In the genomic region with DNA sequence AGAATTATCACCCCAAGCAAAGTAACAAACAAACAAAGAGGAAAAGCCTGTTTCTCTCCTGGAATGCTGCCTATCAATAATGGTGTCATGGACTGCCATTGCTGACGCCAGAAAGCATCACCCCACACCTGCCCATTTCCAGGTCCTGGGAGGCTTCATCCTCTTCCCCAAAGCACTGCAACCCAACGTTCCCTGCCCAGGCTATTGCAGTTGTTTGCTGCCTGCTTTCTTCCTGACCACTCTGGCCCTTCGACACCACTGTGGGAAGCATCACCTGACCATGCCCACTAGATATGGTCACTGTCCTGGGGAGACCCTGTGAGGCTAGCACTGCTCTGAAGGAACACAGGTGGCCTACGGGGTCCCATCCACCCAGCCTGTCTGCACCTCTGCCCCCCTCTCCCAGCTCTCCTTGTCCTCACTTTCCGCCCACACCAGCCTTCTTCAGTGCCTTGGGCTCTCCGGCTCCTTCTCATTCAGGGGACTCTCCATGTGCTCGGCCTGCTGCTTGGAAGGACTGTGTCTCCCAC, we compare ENCODE assay signal across 17 cellular contexts.
A peak's percentile ranks its signal among the peaks of the same experiment; 100 is the strongest.
DNase-seq lines count a peak whose midpoint lies in the region; ATAC-seq and TF ChIP-seq lines count a peak whose summit lies in the region.
"Had no signal": no experiment of that assay in that cellular context is flagged by ENCODE, and none has a peak within 500 bp of the region (broad histone marks: within the 10 kb centered on the region; RNA-seq: fewer than 3 reads in every experiment).

No MANE protein-coding gene starts in this region.

- no peak overlapping the region for H3K18ac ChIP-seq in H9 (ENCODE audit: insufficient read length, low read depth, low read length)

- no peak overlapping the region for H3K56ac ChIP-seq in H9 (ENCODE audit: insufficient read length, low read depth, low read length)

- DNase-seq in H9 (peak; percentile 8), endothelial cell (ENCODE audit: low spot score) (no peak), lung (ENCODE audit: low spot score) (peak; percentile 15), ureter (ENCODE audit: low spot score) (peak; percentile 33), middle frontal gyrus (ENCODE audit: extremely low spot score, low spot score) (no peak), ecto neural progenitor cell (ENCODE audit: low spot score) (no peak), left lung (no peak), nephron progenitor cell (no peak)
- DNase-seq: Caco-2; CD4-positive, CD25-positive, alpha-beta regulatory T cell; CD8-positive, alpha-beta T cell; DMS153; DND-41; HFFc6 had no signal

- H4K20me1 ChIP-seq in H9 (ENCODE audit: control insufficient read depth, insufficient read depth, insufficient read length): no peaks in the 10 kb centered on the region

- H3K4me2 ChIP-seq in H9 (ENCODE audit: insufficient read depth, insufficient read length, low read length): no peak overlapping the region
- H3K4me2 ChIP-seq: GM23338 had no signal

- no peak overlapping the region for H2BK20ac ChIP-seq in H9 (ENCODE audit: low read depth, low read length, poor library complexity, severe bottlenecking)

- peaks cover 5 to 8% of the 10 kb centered on the region in 2 experiments for H3K4me1 Mint-ChIP-seq in H9
- no peaks in the 10 kb centered on the region for H3K4me1 Mint-ChIP-seq in endothelial cell (ENCODE audit: unreplicated experiment)
- peaks cover 7% of the 10 kb centered on the region for H3K4me1 Mint-ChIP-seq in nephron progenitor cell
- H3K4me1 Mint-ChIP-seq: CD4-positive, CD25-positive, alpha-beta regulatory T cell; GM23338 had no signal

- no peak overlapping the region for H3T11ph ChIP-seq in H9 (ENCODE audit: low read length)

- H3K23me2 ChIP-seq in H9 (ENCODE audit: insufficient read length, low read depth, low read length, poor library complexity, severe bottlenecking): no peaks in the 10 kb centered on the region

- H3K27ac Mint-ChIP-seq in H9 (no peak overlapping the region; a peak in 1 of 7 replicates), endothelial cell (ENCODE audit: unreplicated experiment) (peak overlapping the region; percentile 20), nephron progenitor cell (no peak overlapping the region)
- H3K27ac Mint-ChIP-seq: CD4-positive, CD25-positive, alpha-beta regulatory T cell; CD8-positive, alpha-beta T cell; GM23338; HFFc6 had no signal

- no peaks in the 10 kb centered on the region for H3K36me3 Mint-ChIP-seq in H9 (ENCODE audit: insufficient read depth in 1 of 3, low read depth in 3 of 3)
- peaks cover 28% of the 10 kb centered on the region for H3K36me3 Mint-ChIP-seq in endothelial cell (ENCODE audit: low read depth, unreplicated experiment)
- no peaks in the 10 kb centered on the region for H3K36me3 Mint-ChIP-seq in nephron progenitor cell (ENCODE audit: low read depth)
- H3K36me3 Mint-ChIP-seq: CD4-positive, CD25-positive, alpha-beta regulatory T cell; CD8-positive, alpha-beta T cell had no signal

- no peak overlapping the region for H2BK5ac ChIP-seq in H9 (ENCODE audit: insufficient read length, low read length)

- no peak overlapping the region for H4K91ac ChIP-seq in H9 (ENCODE audit: insufficient read length, low read depth, low read length)

- H3K4me3 ChIP-seq in lung (no peak overlapping the region), left lung (no peak overlapping the region)
- H3K4me3 ChIP-seq: GM23338, HAP-1 had no signal

- H3K4me3 Mint-ChIP-seq in H9: no peak overlapping the region
- H3K4me3 Mint-ChIP-seq in endothelial cell (ENCODE audit: unreplicated experiment): no peak overlapping the region
- H3K4me3 Mint-ChIP-seq in nephron progenitor cell: no peak overlapping the region
- H3K4me3 Mint-ChIP-seq: CD4-positive, CD25-positive, alpha-beta regulatory T cell; CD8-positive, alpha-beta T cell; GM23338; HFFc6 had no signal

- no peak overlapping the region for H3K4ac ChIP-seq in H9 (ENCODE audit: low read depth, low read length)

- H3K4me1 ChIP-seq in H9 (ENCODE audit: insufficient read depth, low read length): no peaks in the 10 kb centered on the region; the same call in 1 of the 2 replicates
- no peaks in the 10 kb centered on the region for H3K4me1 ChIP-seq in lung (ENCODE audit: control insufficient read depth in 2 of 2, insufficient read depth in 2 of 2, low read length in 2 of 2)
- H3K4me1 ChIP-seq in left lung: no peaks in the 10 kb centered on the region
- H3K4me1 ChIP-seq: Caco-2, HAP-1 had no signal

- no peak overlapping the region for H3K23ac ChIP-seq in H9 (ENCODE audit: insufficient read length, low read depth, low read length)

- H3K36me3 ChIP-seq in lung (ENCODE audit: control insufficient read depth in 2 of 2, insufficient read depth in 2 of 2, low read length in 2 of 2) (no peaks in the 10 kb centered on the region), left lung (no peaks in the 10 kb centered on the region)
- H3K36me3 ChIP-seq: HAP-1 had no signal

- ATAC-seq in lung (ENCODE audit: insufficient read depth, low FRiP score): no peak
- ATAC-seq in left lung: no peak
- ATAC-seq: CD8-positive, alpha-beta T cell; GM23338 had no signal

- H2BK120ac ChIP-seq in H9 (ENCODE audit: low read depth, low read length, poor library complexity, severe bottlenecking): no peak overlapping the region

- no peak overlapping the region for H4K8ac ChIP-seq in H9 (replicated peaks; ENCODE audit: insufficient read length, low read depth, low read length)

- no CpG with 5 or more reads among the region's 7 CpGs for WGBS in H9 (ENCODE audit: extremely low coverage, insufficient read length, low lambda C conversion rate)
- WGBS in lung, 2 donors: 82% methylated on average over 7 of the region's 7 CpGs

- no peaks in the 10 kb centered on the region for H3K79me2 ChIP-seq in H9 (ENCODE audit: insufficient read depth, low read length)

- H3K9me3 ChIP-seq in H9 (ENCODE audit: control insufficient read depth, low read depth, low read length) (no peaks in the 10 kb centered on the region), lung (ENCODE audit: control insufficient read depth in 2 of 2, insufficient read depth in 1 of 2, low read length in 1 of 2) (peaks cover 0 to 7% of the 10 kb centered on the region in 2 donors), left lung (no peaks in the 10 kb centered on the region)
- H3K9me3 ChIP-seq: Caco-2 had no signal

- no peaks in the 10 kb centered on the region for H3K27me3 ChIP-seq in H9 (ENCODE audit: insufficient read depth, low read length)
- no peaks in the 10 kb centered on the region for H3K27me3 ChIP-seq in lung (ENCODE audit: control insufficient read depth, insufficient read depth)
- H3K27me3 ChIP-seq in left lung: peaks cover 0 to 42% of the 10 kb centered on the region in 2 donors

- H2BK12ac ChIP-seq in H9 (ENCODE audit: insufficient read length, low read depth, low read length): no peak overlapping the region

- no peak overlapping the region for H4K5ac ChIP-seq in H9 (ENCODE audit: insufficient read length, low read depth, low read length)

- H3K27me3 Mint-ChIP-seq in H9 (ENCODE audit: low read depth) (peaks cover 13% of the 10 kb centered on the region), endothelial cell (ENCODE audit: unreplicated experiment) (peaks cover 6% of the 10 kb centered on the region), nephron progenitor cell (ENCODE audit: low read depth, poor library complexity) (peaks cover 8% of the 10 kb centered on the region)
- H3K27me3 Mint-ChIP-seq: CD4-positive, CD25-positive, alpha-beta regulatory T cell had no signal

- no peak overlapping the region; the same call in 1 of the 2 replicates for H3K14ac ChIP-seq in H9 (ENCODE audit: insufficient read depth, low read length)

- TF ChIP-seq CTCF in H9 (conservative IDR thresholded peaks at IDR 0.05): no peak
- TF ChIP-seq CTCF in endothelial cell (IDR thresholded peaks at IDR 0.05; ENCODE audit: unreplicated experiment): no peak
- no peak for TF ChIP-seq CTCF in lung (IDR thresholded peaks at IDR 0.05; ENCODE audit: control extremely low read depth, extremely low read depth)
- TF ChIP-seq CTCF in left lung (IDR thresholded peaks at IDR 0.05): no peak
- TF ChIP-seq CTCF in nephron progenitor cell (IDR thresholded peaks at IDR 0.05): no peak

- H2AFZ ChIP-seq in H9 (ENCODE audit: low read length): no peak overlapping the region
- H2AFZ ChIP-seq: GM23338 had no signal

- H2AK5ac ChIP-seq in H9 (ENCODE audit: insufficient read length, low read length): no peak overlapping the region

- H3K9me3 Mint-ChIP-seq in H9 (no peaks in the 10 kb centered on the region), endothelial cell (ENCODE audit: unreplicated experiment) (peaks cover 74% of the 10 kb centered on the region), nephron progenitor cell (no peaks in the 10 kb centered on the region)
- H3K9me3 Mint-ChIP-seq: CD8-positive, alpha-beta T cell had no signal

- intact Hi-C loops in left lung (cut with DNase I): no loop called here

- H3K9ac ChIP-seq in H9 (ENCODE audit: extremely low read depth, insufficient read length, low read length): no peak overlapping the region

- H3K27ac ChIP-seq in H9 (ENCODE audit: insufficient read length, low read depth, low read length) (no peak overlapping the region), lung (ENCODE audit: low read depth in 1 of 2, low read length in 1 of 2) (no peak overlapping the region), left lung (no peak overlapping the region)
- H3K27ac ChIP-seq: C4-2B had no signal

- no peak overlapping the region for H2BK15ac ChIP-seq in H9 (ENCODE audit: low read depth, low read length)

- no peaks in the 10 kb centered on the region for H3K79me1 ChIP-seq in H9 (ENCODE audit: insufficient read depth, low read depth, low read length, poor library complexity, severe bottlenecking)

Comparison
In these comparisons a context has a peak if more than half of its experiments do, and no peak if none do; other contexts are left out.
1. DNase-seq: peak in H9 (single experiment), lung (single experiment) and ureter (single experiment); none in endothelial cell (single experiment), middle frontal gyrus (single experiment), ecto neural progenitor cell (single experiment), left lung (0 of 2) and nephron progenitor cell (single experiment).